ENCODE assay signal across 8 cellular contexts in the genomic region with DNA sequence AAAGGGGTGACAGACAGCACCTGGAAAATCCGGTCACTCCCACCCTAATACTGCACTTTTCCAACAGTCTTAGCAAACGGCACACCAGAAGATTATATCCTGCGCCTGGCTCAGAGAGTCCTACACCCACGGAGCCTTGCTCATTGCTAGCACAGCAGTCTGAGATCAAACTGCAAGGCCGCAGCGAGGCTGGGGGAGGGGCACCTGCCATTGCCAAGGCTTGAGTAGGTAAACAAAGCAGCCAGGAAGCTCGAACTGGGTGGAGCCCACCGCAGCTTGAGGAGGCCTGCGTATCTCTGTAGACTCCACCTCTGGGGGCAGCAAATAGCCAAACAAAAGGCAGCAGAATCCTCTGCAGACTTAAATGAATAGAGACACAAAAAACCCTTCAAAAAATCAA.
DNase-seq lines count a peak whose midpoint lies in the region; ATAC-seq and TF ChIP-seq lines count a peak whose summit lies in the region.
"Not testable (repeated sequence)": the region's sequence is repeated elsewhere in the genome, so short reads cannot be mapped to it uniquely, and the experiment has no call there.

No MANE protein-coding gene starts in this region.

- WGBS in mesendoderm (ENCODE audit: extremely low coverage, insufficient coverage, low lambda C conversion rate) = no CpG with 5 or more reads among the region's 9 CpGs
- WGBS in upper lobe of left lung, 2 donors = 39 to 69% methylated on average over 3 to 9 of the region's 9 CpGs

- H3K36me3 Mint-ChIP-seq in activated naive CD8-positive, alpha-beta T cell treated with anti-CD3 and anti-CD28 coated beads, Interleukin-2, amount 50 U/mL, for 24 hours (ENCODE audit: low read depth) = peaks cover 12% of the 10 kb centered on the region

- not testable (repeated sequence) for H3K9me3 ChIP-seq in upper lobe of left lung

- H2BK5ac ChIP-seq in mesendoderm (ENCODE audit: low read length) = not testable (repeated sequence)

- peaks cover 19% of the 10 kb centered on the region for H3K9me3 Mint-ChIP-seq in activated naive CD8-positive, alpha-beta T cell treated with anti-CD3 and anti-CD28 coated beads, Interleukin-2, amount 50 U/mL, for 24 hours

- not testable (repeated sequence) for H3K18ac ChIP-seq in mesendoderm (ENCODE audit: low read length)

- peak overlapping the region; percentile 16 for H3K4me3 Mint-ChIP-seq in activated naive CD8-positive, alpha-beta T cell treated with anti-CD3 and anti-CD28 coated beads, Interleukin-2, amount 50 U/mL, for 24 hours

- TF ChIP-seq EP300 in upper lobe of left lung (IDR thresholded peaks at IDR 0.05) = not testable (repeated sequence)

- H3K56ac ChIP-seq in mesendoderm (ENCODE audit: low read length) = not testable (repeated sequence)

- not testable (repeated sequence) for H2BK120ac ChIP-seq in mesendoderm (ENCODE audit: low read depth, low read length)

- ATAC-seq in activated naive CD8-positive, alpha-beta T cell treated with anti-CD3 and anti-CD28 coated beads, Interleukin-2, amount 50 U/mL, for 24 hours; upper lobe of left lung (ENCODE audit: low FRiP score in 2 of 2): not testable (repeated sequence)

- not testable (repeated sequence) for H3K4me3 ChIP-seq in mesendoderm (ENCODE audit: low read length); upper lobe of left lung

- not testable (repeated sequence) for H3K27me3 Mint-ChIP-seq in activated naive CD8-positive, alpha-beta T cell treated with anti-CD3 and anti-CD28 coated beads, Interleukin-2, amount 50 U/mL, for 24 hours

- H3K79me1 ChIP-seq in mesendoderm (ENCODE audit: low read length) = not testable (repeated sequence)

- H3K36me3 ChIP-seq in mesendoderm (ENCODE audit: control insufficient read depth, insufficient read depth, low read length); upper lobe of left lung: not testable (repeated sequence)

- not testable (repeated sequence) for H3K27ac ChIP-seq in mesendoderm (ENCODE audit: low read depth, low read length); upper lobe of left lung

- H3K4me1 ChIP-seq in mesendoderm (ENCODE audit: control insufficient read depth, low read depth, low read length) = not testable (repeated sequence)
- peaks cover 3 to 11% (median 7%) of the 10 kb centered on the region in 4 donors for H3K4me1 ChIP-seq in upper lobe of left lung

- TF ChIP-seq POLR2A in upper lobe of left lung (IDR thresholded peaks at IDR 0.05) = not testable (repeated sequence)

- DNase-seq in NCI-H82 (lab: John Stamatoyannopoulos, UW) = peak; percentile 26
- DNase-seq in activated CD4-positive, CD25-positive, alpha-beta regulatory T cell treated with anti-CD3 and anti-CD28 coated beads, Interleukin-2, amount 50 U/mL, for 16 hours (ENCODE audit: low read depth, low spot score) = peak; percentile 42
- DNase-seq in activated T-cell treated with anti-CD3 and anti-CD28 coated beads for 48 hours (ENCODE audit: low read depth) = peak; percentile 60
- DNase-seq in activated naive CD8-positive, alpha-beta T cell treated with anti-CD3 and anti-CD28 coated beads, Interleukin-2, amount 50 U/mL, for 24 hours = peak; percentile 68
- DNase-seq in mesendoderm = peak; percentile 45
- peak in 2 of 3 experiments; percentile 21 to 51 for DNase-seq in stimulated activated CD4-positive, alpha-beta T cell treated with anti-CD3 and anti-CD28 coated beads, TNF-alpha, amount 100 ng/mL, for 4 hours (ENCODE audit: low read depth in 3 of 3)
- DNase-seq in upper lobe of left lung = peak; percentile 58 to 66

- peak; percentile 14 for TF ChIP-seq CTCF in GM12873 (IDR thresholded peaks at IDR 0.05; ENCODE audit: insufficient read depth, low read depth, low read length, missing control alignments)
- TF ChIP-seq CTCF in upper lobe of left lung (IDR thresholded peaks at IDR 0.05) = peak in 2 of 6 experiments; percentile 13 to 19

- H3K23ac ChIP-seq in mesendoderm (ENCODE audit: low read length) = not testable (repeated sequence)

- not testable (repeated sequence) for H3K4ac ChIP-seq in mesendoderm (ENCODE audit: low read depth, low read length)

- not testable (repeated sequence) for H2BK15ac ChIP-seq in mesendoderm (replicated peaks; ENCODE audit: low read depth)

- not testable (repeated sequence) for H3K79me2 ChIP-seq in mesendoderm (ENCODE audit: control insufficient read depth, insufficient read depth, low read length)

- not testable (repeated sequence) for H2AK5ac ChIP-seq in mesendoderm (ENCODE audit: low read length)

- H3K9ac ChIP-seq in mesendoderm (ENCODE audit: low read length) = not testable (repeated sequence)

- peak overlapping the region; percentile 53 for H3K27ac Mint-ChIP-seq in activated naive CD8-positive, alpha-beta T cell treated with anti-CD3 and anti-CD28 coated beads, Interleukin-2, amount 50 U/mL, for 24 hours

- H3K27me3 ChIP-seq in mesendoderm (ENCODE audit: insufficient read depth, low read length, poor library complexity); upper lobe of left lung: not testable (repeated sequence)

- not testable (repeated sequence) for H4K8ac ChIP-seq in mesendoderm (ENCODE audit: low read depth, low read length)

- not testable (repeated sequence) for H4K5ac ChIP-seq in mesendoderm (ENCODE audit: low read length)

- H3K4me2 ChIP-seq in mesendoderm (ENCODE audit: low read length) = not testable (repeated sequence)

- H3K4me1 Mint-ChIP-seq in activated naive CD8-positive, alpha-beta T cell treated with anti-CD3 and anti-CD28 coated beads, Interleukin-2, amount 50 U/mL, for 24 hours = peaks cover 34% of the 10 kb centered on the region
